In the genomic region with DNA sequence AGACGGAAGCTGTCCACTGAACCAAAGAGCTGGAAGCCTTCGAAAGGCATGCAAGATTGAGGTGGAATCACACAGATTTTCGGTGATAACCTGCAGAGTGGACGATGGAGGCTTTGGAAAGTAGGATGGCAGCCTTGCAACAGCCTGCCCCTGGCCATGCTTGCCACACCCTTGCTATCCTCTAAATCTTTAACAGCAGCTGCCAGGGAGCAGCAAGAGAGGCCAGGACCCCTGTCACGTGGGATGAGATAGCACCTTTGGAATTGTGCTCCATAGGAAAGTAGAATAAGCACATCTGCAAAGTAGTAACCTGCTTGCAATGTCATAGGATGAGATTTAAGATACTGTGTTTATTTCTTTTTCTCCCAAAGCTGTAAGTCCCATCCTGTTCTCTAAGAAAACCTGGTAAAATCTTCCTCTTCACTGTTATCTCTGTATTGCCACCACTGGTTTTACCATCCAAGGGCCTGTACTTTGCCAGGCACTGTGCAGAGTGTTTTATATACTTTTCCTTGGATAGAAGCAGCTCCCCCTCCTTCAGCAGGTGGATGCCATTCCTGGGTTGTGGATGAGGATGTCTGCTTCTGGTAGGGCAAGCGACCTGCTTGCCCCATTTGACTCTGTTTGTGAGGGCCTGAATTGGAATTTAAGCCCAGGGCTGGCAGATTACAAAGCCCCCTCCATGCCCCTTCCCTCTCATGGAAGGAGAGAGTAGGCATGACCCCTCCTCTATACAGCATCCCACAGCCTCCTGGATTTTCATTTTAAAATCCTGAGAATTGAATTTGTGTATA, we compare ENCODE assay signal across 10 cellular contexts. TPM values are rescaled to one million over a fixed set of nuclear protein-coding genes. Genes with fewer than 3 reads are reported as not detected.
DNase-seq lines count a peak whose midpoint lies in the region; ATAC-seq, FAIRE-seq and TF ChIP-seq lines count a peak whose summit lies in the region.
"Had no signal": no experiment of that assay in that cellular context is flagged by ENCODE, and none has a peak within 500 bp of the region (broad histone marks: within the 10 kb centered on the region; RNA-seq: fewer than 3 reads in every experiment).

No MANE protein-coding gene starts in this region.

- DNase-seq in Panc1 (ENCODE audit: low read depth, low spot score) (no peak), right cardiac atrium (no peak), GM19239 (ENCODE audit: insufficient read length, low spot score) (no peak), NCI-H2196 (lab: John Stamatoyannopoulos, UW; ENCODE audit: unreplicated experiment) (no peak)
- DNase-seq in NK-92 treated with Interleukin-12 subunit alpha and Interleukin-12 subunit beta, amount 100 ng/mL, for 24 hours (lab: John Stamatoyannopoulos, UW), result no peak
- DNase-seq in stimulated activated CD4-positive, alpha-beta T cell treated with anti-CD3 and anti-CD28 coated beads, Interleukin-12 subunit alpha, Interleukin-12 subunit beta, amount 100 ng/mL, for 4 hours, result no peak
- DNase-seq: DMS53 had no signal

- peaks cover 15% of the 10 kb centered on the region; the same call in 1 of the 2 replicates for H4K20me1 ChIP-seq in DOHH2 (ENCODE audit: control insufficient read depth, insufficient read depth, low read depth, low read length)

- 84% methylated on average over 6 of the region's 6 CpGs for WGBS in right cardiac atrium

- H3K4me1 ChIP-seq in DOHH2 (ENCODE audit: control insufficient read depth, low read length) (peaks cover 89% of the 10 kb centered on the region), Panc1 (ENCODE audit: control insufficient read depth, insufficient read depth, low read length) (peaks cover 100% of the 10 kb centered on the region), right cardiac atrium (ENCODE audit: control insufficient read depth, insufficient read depth, low read length) (peaks cover 29% of the 10 kb centered on the region), skeletal muscle tissue (ENCODE audit: control insufficient read depth in 3 of 3, insufficient read depth in 3 of 3, low read length in 3 of 3) (peaks cover 55 to 69% (median 64%) of the 10 kb centered on the region in 3 donors)

- no peaks in the 10 kb centered on the region for H3K9me2 ChIP-seq in DOHH2 (replicated peaks; ENCODE audit: control insufficient read depth, low read length)

- H3K4me3 ChIP-seq in DOHH2 (ENCODE audit: low read length), result peak overlapping the region; percentile 61
- peak overlapping the region; percentile 16 to 38; a peak in 3 of 4 replicates for H3K4me3 ChIP-seq in Panc1 (ENCODE audit: low read depth in 2 of 2, low read length in 2 of 2)
- no peak overlapping the region for H3K4me3 ChIP-seq in right cardiac atrium (ENCODE audit: low read length)
- no peak overlapping the region for H3K4me3 ChIP-seq in skeletal muscle tissue (ENCODE audit: low read length in 3 of 3)

- H3K27me3 ChIP-seq in DOHH2 (ENCODE audit: control insufficient read depth, low read length) (no peaks in the 10 kb centered on the region), Panc1 (ENCODE audit: control insufficient read depth, insufficient read depth, low read length) (no peaks in the 10 kb centered on the region), right cardiac atrium (ENCODE audit: control insufficient read depth, insufficient read depth) (no peaks in the 10 kb centered on the region), skeletal muscle tissue (ENCODE audit: control insufficient read depth in 3 of 3, insufficient read depth in 3 of 3, low read length in 3 of 3) (no peaks in the 10 kb centered on the region)

- H3K4me2 ChIP-seq in DOHH2 (ENCODE audit: low read length), result peak overlapping the region; percentile 74

- H3K27ac ChIP-seq in DOHH2 (ENCODE audit: low read depth, low read length) (no peak overlapping the region), Panc1 (ENCODE audit: low read length) (peak overlapping the region; percentile 99), right cardiac atrium (ENCODE audit: low read length) (peak overlapping the region; percentile 70), skeletal muscle tissue (ENCODE audit: low read depth, low read length) (peak overlapping the region; percentile 78)

- no peak for TF ChIP-seq CTCF in DOHH2 (IDR thresholded peaks at IDR 0.05; ENCODE audit: low read depth, low read length, poor library complexity, severe bottlenecking)
- TF ChIP-seq CTCF in Panc1 (IDR thresholded peaks at IDR 0.05), result no peak

- in situ Hi-C loops in Panc1 (cut with HindIII; ENCODE audit: low pct_unique_long_range_greater_than_20kb, low sequenced_read_pairs), result no loop called here

- peaks cover 97% of the 10 kb centered on the region for H3K79me2 ChIP-seq in DOHH2 (ENCODE audit: control insufficient read depth, low read length)

- H3K9me3 ChIP-seq in DOHH2 (ENCODE audit: control insufficient read depth, insufficient read depth, low read length), result no peaks in the 10 kb centered on the region
- H3K9me3 ChIP-seq in Panc1 (ENCODE audit: control insufficient read depth, insufficient read depth, low read depth, low read length), result no peaks in the 10 kb centered on the region
- peaks cover 4% of the 10 kb centered on the region for H3K9me3 ChIP-seq in right cardiac atrium (ENCODE audit: control insufficient read depth, low read length)
- no peaks in the 10 kb centered on the region for H3K9me3 ChIP-seq in skeletal muscle tissue (ENCODE audit: control insufficient read depth in 3 of 3, low read length in 3 of 3)

- TSS peak; percentile 44 for BruUV-seq in Panc1 (replicated peaks; lab: Mats Ljungman, UMichigan)

- peaks cover 8% of the 10 kb centered on the region for H3F3A ChIP-seq in DOHH2 (ENCODE audit: control insufficient read depth, insufficient read depth)

- no peak for ATAC-seq in Panc1
- no peak for ATAC-seq in right cardiac atrium

- intact Hi-C loops in Panc1 (cut with micrococcal nuclease; ENCODE audit: unreplicated experiment) (loop anchor here (5.0 kb wide), 2 partner anchors 49 to 114 kb away; no protein-coding TSS in a partner anchor), right cardiac atrium (cut with DNase I) (no loop called here)

- CTCF ChIA-PET in Panc1 (lab: Charles Lee), result no interaction called here

- H3K36me3 ChIP-seq in DOHH2 (ENCODE audit: control insufficient read depth, low read length), result peaks cover 4% of the 10 kb centered on the region; the same call in 1 of the 2 replicates
- peaks cover 6% of the 10 kb centered on the region; the same call in 1 of the 2 replicates for H3K36me3 ChIP-seq in Panc1 (ENCODE audit: control insufficient read depth, insufficient read depth, low read length)
- H3K36me3 ChIP-seq in skeletal muscle tissue (ENCODE audit: control insufficient read depth in 3 of 3, insufficient read depth in 3 of 3, low read length in 3 of 3), result no peaks in the 10 kb centered on the region

- peak overlapping the region; percentile 24 to 73 (median 64) for H3K9ac ChIP-seq in skeletal muscle tissue (ENCODE audit: low read depth in 1 of 3, low read length in 3 of 3)

- no peak for FAIRE-seq in GM19239 (lab: Jason Lieb, UNC)
- FAIRE-seq: GM18507 had no signal

- POLR2A ChIA-PET in Panc1 (lab: Charles Lee), result interaction anchor here (1.3 kb wide), 2 partner anchors 15 to 20 kb away, joined by 3 to 4 read pairs; no protein-coding TSS in a partner anchor

RNA-seq across cellular contexts. Expression of gene TRIO, which starts 10.1 kb away (rescaled TPM):
- total RNA-seq in Panc1 (2021; ENCODE audit: unreplicated experiment) (349 TPM), right cardiac atrium (10 to 100 TPM; 46.6 to 66.0 (median 55.5) TPM), skeletal muscle tissue (200 TPM)
- 213 TPM for polyA plus RNA-seq in Panc1 (2012; ENCODE audit: insufficient read length)
- 31.3 TPM for polyA plus RNA-seq in right cardiac atrium

Comparison
In these comparisons a context has a peak if more than half of its experiments do, and no peak if none do; other contexts are left out.
1. H3K4me3 ChIP-seq: peak in DOHH2 (single experiment) and Panc1 (2 of 2); none in right cardiac atrium (single experiment) and skeletal muscle tissue (0 of 3).